In the genomic region with DNA sequence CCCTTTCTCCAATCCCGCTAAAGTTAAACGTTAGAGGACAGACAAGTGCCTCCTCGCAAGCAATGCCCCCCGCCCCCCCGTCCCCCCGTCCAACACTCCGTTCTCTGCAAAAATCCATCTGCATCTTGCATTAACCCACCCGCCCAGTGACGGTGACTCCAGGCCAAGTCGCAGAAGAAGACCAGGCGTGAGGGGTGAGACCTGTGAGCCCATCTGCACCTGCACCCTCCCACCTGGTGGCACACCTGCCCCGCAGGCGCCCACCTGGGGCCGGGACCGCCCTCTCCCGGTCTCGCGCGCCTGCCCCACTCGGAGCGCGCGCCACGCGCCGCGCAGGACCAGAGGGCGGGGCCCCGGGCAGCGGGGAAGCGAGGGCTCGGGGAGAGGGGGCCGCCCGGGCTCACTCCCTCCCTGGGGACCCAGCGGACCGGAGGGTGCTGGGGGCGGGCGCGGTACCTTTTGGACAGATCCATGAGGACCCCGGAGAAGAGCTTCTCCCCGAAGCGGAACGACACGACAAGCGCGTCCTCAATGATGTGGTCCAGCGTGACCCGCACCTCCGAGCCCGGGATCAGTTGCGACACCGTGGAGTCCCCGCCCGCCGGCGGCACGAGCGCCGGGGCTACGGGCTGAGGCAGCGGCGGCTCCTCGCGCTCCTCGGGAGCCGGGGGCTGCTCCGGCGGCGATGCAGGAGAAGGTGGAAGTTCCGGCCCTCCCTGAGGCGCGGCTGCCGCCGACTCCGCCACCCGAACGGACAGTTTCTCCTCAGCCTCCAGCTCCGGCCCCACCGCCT, we compare ENCODE assay signal across 7 cellular contexts. TPM values are rescaled to one million over a fixed set of nuclear protein-coding genes. Genes with fewer than 3 reads are reported as not detected.
DNase-seq lines count a peak whose midpoint lies in the region; ATAC-seq and TF ChIP-seq lines count a peak whose summit lies in the region.

No MANE protein-coding gene starts in this region.

- peaks cover 7 to 13% of the 10 kb centered on the region in 2 donors for H3K27me3 Mint-ChIP-seq in natural killer cell treated with Interleukin-12 subunit alpha and Interleukin-12 subunit beta and Interleukin-15 and Interleukin-18, amount 100 ng/mL, for 72 hours
- H3K27me3 Mint-ChIP-seq in stimulated activated naive CD8-positive, alpha-beta T cell treated with anti-CD3 and anti-CD28 coated beads, Interleukin-15, Interleukin-2, amounts not matched to agents 100 ng/mL and 50 ng/mL, for 24 hours: peaks cover 4% of the 10 kb centered on the region

- TF ChIP-seq CTCF in esophagus squamous epithelium (IDR thresholded peaks at IDR 0.05): no peak

- peak in 1 of 4 donors; percentile 6 for TF ChIP-seq POLR2A in esophagus squamous epithelium (IDR thresholded peaks at IDR 0.05)

- intact Hi-C loops in esophagus squamous epithelium (cut with DNase I): no loop called here

- H3K9me3 Mint-ChIP-seq in natural killer cell treated with Interleukin-12 subunit alpha and Interleukin-12 subunit beta and Interleukin-15 and Interleukin-18, amount 100 ng/mL, for 72 hours: no peaks in the 10 kb centered on the region
- no peaks in the 10 kb centered on the region for H3K9me3 Mint-ChIP-seq in stimulated activated naive CD8-positive, alpha-beta T cell treated with anti-CD3 and anti-CD28 coated beads, Interleukin-15, Interleukin-2, amounts not matched to agents 100 ng/mL and 50 ng/mL, for 24 hours

- WGBS in esophagus squamous epithelium, 2 donors: 0 to 2% methylated on average over 7 to 30 of the region's 79 CpGs

- peak; percentile 29 for DNase-seq in NCI-H2171 treated with DMSO at 0.1 percent for 48 hours (lab: John Stamatoyannopoulos, UW)
- peak; percentile 25 for DNase-seq in activated T-cell treated with anti-CD3 and anti-CD28 coated beads for 48 hours (ENCODE audit: low read depth)
- no peak for DNase-seq in esophagus squamous epithelium (lab: John Stamatoyannopoulos, UW)
- DNase-seq in natural killer cell treated with Interleukin-12 subunit alpha and Interleukin-12 subunit beta and Interleukin-15 and Interleukin-18, amount 100 ng/mL, for 72 hours (ENCODE audit: low spot score): peak; percentile 78

- H3K4me3 Mint-ChIP-seq in natural killer cell treated with Interleukin-12 subunit alpha and Interleukin-12 subunit beta and Interleukin-15 and Interleukin-18, amount 100 ng/mL, for 72 hours: peak overlapping the region; percentile 85
- H3K4me3 Mint-ChIP-seq in stimulated activated naive CD8-positive, alpha-beta T cell treated with anti-CD3 and anti-CD28 coated beads, Interleukin-15, Interleukin-2, amounts not matched to agents 100 ng/mL and 50 ng/mL, for 24 hours: peak overlapping the region; percentile 91

- H3K4me1 ChIP-seq in esophagus squamous epithelium: peaks cover 5 to 27% (median 7%) of the 10 kb centered on the region in 3 donors

- no peaks in the 10 kb centered on the region for H3K9me3 ChIP-seq in esophagus squamous epithelium

- ATAC-seq in GM18858 (IDR thresholded peaks at IDR 0.05; ENCODE audit: unreplicated experiment): peak; percentile 5
- ATAC-seq in HG02798 (IDR thresholded peaks at IDR 0.05; ENCODE audit: poor library complexity, unreplicated experiment): peak; percentile 29
- ATAC-seq in natural killer cell treated with Interleukin-12 subunit alpha and Interleukin-12 subunit beta and Interleukin-15 and Interleukin-18, amount 100 ng/mL, for 72 hours: peak; percentile 46 to 50

- H3K4me3 ChIP-seq in esophagus squamous epithelium: peak overlapping the region; percentile 78 to 99 (median 84)

- H3K36me3 ChIP-seq in esophagus squamous epithelium: peaks cover 0 to 42% (median 0%) of the 10 kb centered on the region in 3 donors

- H3K36me3 Mint-ChIP-seq in natural killer cell treated with Interleukin-12 subunit alpha and Interleukin-12 subunit beta and Interleukin-15 and Interleukin-18, amount 100 ng/mL, for 72 hours: no peaks in the 10 kb centered on the region
- H3K36me3 Mint-ChIP-seq in stimulated activated naive CD8-positive, alpha-beta T cell treated with anti-CD3 and anti-CD28 coated beads, Interleukin-15, Interleukin-2, amounts not matched to agents 100 ng/mL and 50 ng/mL, for 24 hours (ENCODE audit: low read depth): peaks cover 15% of the 10 kb centered on the region

- H3K4me1 Mint-ChIP-seq in natural killer cell treated with Interleukin-12 subunit alpha and Interleukin-12 subunit beta and Interleukin-15 and Interleukin-18, amount 100 ng/mL, for 72 hours (ENCODE audit: low read depth in 2 of 2): peaks cover 15 to 17% of the 10 kb centered on the region in 2 donors
- peaks cover 26% of the 10 kb centered on the region for H3K4me1 Mint-ChIP-seq in stimulated activated naive CD8-positive, alpha-beta T cell treated with anti-CD3 and anti-CD28 coated beads, Interleukin-15, Interleukin-2, amounts not matched to agents 100 ng/mL and 50 ng/mL, for 24 hours (ENCODE audit: low read depth)

- peak overlapping the region; percentile 88 to 94 for H3K27ac Mint-ChIP-seq in natural killer cell treated with Interleukin-12 subunit alpha and Interleukin-12 subunit beta and Interleukin-15 and Interleukin-18, amount 100 ng/mL, for 72 hours
- peak overlapping the region; percentile 52 for H3K27ac Mint-ChIP-seq in stimulated activated naive CD8-positive, alpha-beta T cell treated with anti-CD3 and anti-CD28 coated beads, Interleukin-15, Interleukin-2, amounts not matched to agents 100 ng/mL and 50 ng/mL, for 24 hours

- H3K27ac ChIP-seq in esophagus squamous epithelium: peak overlapping the region; percentile 88 to 99 (median 95)

- no peaks in the 10 kb centered on the region for H3K27me3 ChIP-seq in esophagus squamous epithelium

RNA-seq across cellular contexts. Expression of a gene that starts 0.7 kb away (rescaled TPM):
- 10 to 100 TPM; 15.3 to 20.8 (median 17.1) TPM for total RNA-seq in esophagus squamous epithelium
- total RNA-seq in natural killer cell treated with Interleukin-12 subunit alpha and Interleukin-12 subunit beta and Interleukin-15 and Interleukin-18, amount 100 ng/mL, for 72 hours: 10 to 100 TPM; 22.8 to 30.6 TPM
